ENCODE assay signal across 1 cellular context in genomic region chr10:12483996-12484944, GRCh38.
TF ChIP-seq lines count a peak whose summit lies in the region.

No MANE protein-coding gene starts in this region.

TF ChIP-seq in GM23338, 12 proteins besides CTCF, POLR2A, EP300 and RAD21 (continued from another document):
- no peak for TF ChIP-seq ZNF462 (CRISPR knock-in tag; IDR thresholded peaks at IDR 0.05)
